14 cellular contexts compared by ENCODE assay signal in the genomic region with DNA sequence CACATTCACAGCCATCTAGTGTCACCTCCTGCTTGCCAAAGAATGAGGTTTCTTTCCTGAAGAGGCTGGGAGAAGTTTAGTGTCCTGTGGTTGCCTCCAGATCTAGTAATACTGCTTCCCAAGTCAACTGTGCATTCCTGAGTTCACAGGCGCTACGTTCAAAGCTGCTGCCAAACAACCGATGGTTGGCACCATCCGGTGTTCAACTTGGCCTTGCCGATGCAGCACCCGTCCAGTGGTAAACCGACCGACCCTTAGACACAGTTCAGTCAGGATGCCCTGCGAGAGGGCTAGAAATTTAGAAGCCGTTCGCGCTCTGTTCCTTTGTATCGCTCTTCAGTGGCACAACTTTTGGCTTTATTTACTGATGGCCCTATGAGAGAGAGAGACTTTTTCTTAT. TPM values are rescaled to one million over a fixed set of nuclear protein-coding genes. Genes with fewer than 3 reads are reported as not detected.
DNase-seq lines count a peak whose midpoint lies in the region; ATAC-seq and TF ChIP-seq lines count a peak whose summit lies in the region.
"Had no signal": no experiment of that assay in that cellular context is flagged by ENCODE, and none has a peak within 500 bp of the region (broad histone marks: within the 10 kb centered on the region; RNA-seq: fewer than 3 reads in every experiment).

No MANE protein-coding gene starts in this region.

- intact Hi-C loops in left ventricle myocardium superior (cut with micrococcal nuclease) = no loop called here
- intact Hi-C loops in activated T-helper 1 cell treated with anti-CD3 and anti-CD28 coated beads, Interleukin-12 subunit alpha, Interleukin-12 subunit beta, Interleukin-2, Interleukin-4 antibody, amounts not matched to agents 30 ng/mL and 10 ng/mL and 1 ng/mL, durations not matched to agents 14 hours and 24 hours and 36 hours (cut with micrococcal nuclease) = loop anchor here (10.0 kb wide), 1 partner anchor 57 kb away; no protein-coding TSS in a partner anchor
- intact Hi-C loops in mucosa of descending colon (cut with DNase I, micrococcal nuclease) = no loop called here

- no peak overlapping the region for H3K4me3 ChIP-seq in right atrium auricular region
- no peak overlapping the region for H3K4me3 ChIP-seq in mucosa of descending colon

- DNase-seq in left ventricle myocardium superior (no peak), right atrium auricular region (ENCODE audit: low spot score) (no peak), left lobe of liver (ENCODE audit: low spot score) (no peak), mucosa of descending colon (no peak), NAMALWA (ENCODE audit: low spot score) (no peak)
- DNase-seq in activated T-helper 1 cell treated with anti-CD3 and anti-CD28 coated beads, Interleukin-12 subunit alpha, Interleukin-12 subunit beta, Interleukin-2, Interleukin-4 antibody, amounts not matched to agents 30 ng/mL and 10 ng/mL and 1 ng/mL, durations not matched to agents 14 hours and 24 hours and 36 hours (ENCODE audit: low spot score) = no peak
- no peak for DNase-seq in stimulated activated naive B cell treated with anti-CD40 and anti-IgM and Interleukin-4, amounts not matched to agents 10 μg/mL and 1 μg/mL and 100 μg/mL, for 72 hours
- no peak for DNase-seq in activated effector memory CD4-positive, alpha-beta T cell treated with anti-CD3 and anti-CD28 coated beads, Interleukin-2, amount 50 U/mL, for 16 hours
- DNase-seq: BE2C, HFFc6, KBM-7, NCI-H1092, NCI-H748 treated with DMSO at 0.1 percent for 48 hours, PC-3 had no signal

- H3K4me3 Mint-ChIP-seq in activated T-helper 1 cell treated with anti-CD3 and anti-CD28 coated beads, Interleukin-12 subunit alpha, Interleukin-12 subunit beta, Interleukin-2, Interleukin-4 antibody, amounts not matched to agents 30 ng/mL and 10 ng/mL and 1 ng/mL, durations not matched to agents 14 hours and 24 hours and 36 hours = no peak overlapping the region
- no peak overlapping the region for H3K4me3 Mint-ChIP-seq in stimulated activated naive B cell treated with anti-CD40 and anti-IgM and Interleukin-4, amounts not matched to agents 10 μg/mL and 1 μg/mL and 100 μg/mL, for 72 hours
- H3K4me3 Mint-ChIP-seq: HFFc6 had no signal

- H3K27ac ChIP-seq in right atrium auricular region = peak overlapping the region in 1 of 2 donors; percentile 24

- ATAC-seq in left ventricle myocardium superior (peak; percentile 6), left lobe of liver (peak; percentile 35), mucosa of descending colon (no peak)
- no peak for ATAC-seq in stimulated activated naive B cell treated with anti-CD40 and anti-IgM and Interleukin-4, amounts not matched to agents 10 μg/mL and 1 μg/mL and 100 μg/mL, for 72 hours (replicated peaks)
- ATAC-seq: PC-3 had no signal

- peaks cover 0 to 25% of the 10 kb centered on the region in 2 donors for H3K4me1 ChIP-seq in right atrium auricular region
- H3K4me1 ChIP-seq in mucosa of descending colon (ENCODE audit: low read depth) = no peaks in the 10 kb centered on the region
- H3K4me1 ChIP-seq: BE2C had no signal

- peaks cover 14% of the 10 kb centered on the region for H3K4me1 Mint-ChIP-seq in activated T-helper 1 cell treated with anti-CD3 and anti-CD28 coated beads, Interleukin-12 subunit alpha, Interleukin-12 subunit beta, Interleukin-2, Interleukin-4 antibody, amounts not matched to agents 30 ng/mL and 10 ng/mL and 1 ng/mL, durations not matched to agents 14 hours and 24 hours and 36 hours (ENCODE audit: low read depth)
- peaks cover 8 to 17% of the 10 kb centered on the region in 2 donors for H3K4me1 Mint-ChIP-seq in stimulated activated naive B cell treated with anti-CD40 and anti-IgM and Interleukin-4, amounts not matched to agents 10 μg/mL and 1 μg/mL and 100 μg/mL, for 72 hours

- H3K36me3 ChIP-seq in right atrium auricular region (peaks cover 88% of the 10 kb centered on the region), mucosa of descending colon (ENCODE audit: low read depth) (peaks cover 23% of the 10 kb centered on the region)
- H3K36me3 ChIP-seq: BE2C had no signal

- peaks cover 80% of the 10 kb centered on the region for H3K36me3 Mint-ChIP-seq in activated T-helper 1 cell treated with anti-CD3 and anti-CD28 coated beads, Interleukin-12 subunit alpha, Interleukin-12 subunit beta, Interleukin-2, Interleukin-4 antibody, amounts not matched to agents 30 ng/mL and 10 ng/mL and 1 ng/mL, durations not matched to agents 14 hours and 24 hours and 36 hours (ENCODE audit: low read depth)
- H3K36me3 Mint-ChIP-seq in stimulated activated naive B cell treated with anti-CD40 and anti-IgM and Interleukin-4, amounts not matched to agents 10 μg/mL and 1 μg/mL and 100 μg/mL, for 72 hours = peaks cover 44 to 68% of the 10 kb centered on the region in 2 donors

- TF ChIP-seq CTCF in right atrium auricular region (IDR thresholded peaks at IDR 0.05) (no peak), mucosa of descending colon (IDR thresholded peaks at IDR 0.05) (no peak)

- H3K27me3 ChIP-seq in right atrium auricular region = no peaks in the 10 kb centered on the region
- H3K27me3 ChIP-seq: BE2C had no signal

- H3K9me3 ChIP-seq in right atrium auricular region (no peaks in the 10 kb centered on the region), mucosa of descending colon (no peaks in the 10 kb centered on the region)
- H3K9me3 ChIP-seq: BE2C had no signal

- H3K27me3 Mint-ChIP-seq in activated T-helper 1 cell treated with anti-CD3 and anti-CD28 coated beads, Interleukin-12 subunit alpha, Interleukin-12 subunit beta, Interleukin-2, Interleukin-4 antibody, amounts not matched to agents 30 ng/mL and 10 ng/mL and 1 ng/mL, durations not matched to agents 14 hours and 24 hours and 36 hours (ENCODE audit: insufficient read depth) = no peaks in the 10 kb centered on the region
- H3K27me3 Mint-ChIP-seq in stimulated activated naive B cell treated with anti-CD40 and anti-IgM and Interleukin-4, amounts not matched to agents 10 μg/mL and 1 μg/mL and 100 μg/mL, for 72 hours = no peaks in the 10 kb centered on the region

- H3K27ac Mint-ChIP-seq in activated T-helper 1 cell treated with anti-CD3 and anti-CD28 coated beads, Interleukin-12 subunit alpha, Interleukin-12 subunit beta, Interleukin-2, Interleukin-4 antibody, amounts not matched to agents 30 ng/mL and 10 ng/mL and 1 ng/mL, durations not matched to agents 14 hours and 24 hours and 36 hours = peak overlapping the region; percentile 1
- H3K27ac Mint-ChIP-seq in stimulated activated naive B cell treated with anti-CD40 and anti-IgM and Interleukin-4, amounts not matched to agents 10 μg/mL and 1 μg/mL and 100 μg/mL, for 72 hours = peak overlapping the region; percentile 84
- H3K27ac Mint-ChIP-seq: HFFc6 had no signal

- H3K9me3 Mint-ChIP-seq in activated T-helper 1 cell treated with anti-CD3 and anti-CD28 coated beads, Interleukin-12 subunit alpha, Interleukin-12 subunit beta, Interleukin-2, Interleukin-4 antibody, amounts not matched to agents 30 ng/mL and 10 ng/mL and 1 ng/mL, durations not matched to agents 14 hours and 24 hours and 36 hours = no peaks in the 10 kb centered on the region
- H3K9me3 Mint-ChIP-seq in stimulated activated naive B cell treated with anti-CD40 and anti-IgM and Interleukin-4, amounts not matched to agents 10 μg/mL and 1 μg/mL and 100 μg/mL, for 72 hours = no peaks in the 10 kb centered on the region
- H3K9me3 Mint-ChIP-seq: HFFc6 had no signal

RNA-seq across cellular contexts. Expression of gene RMC1, which starts 28.6 kb away (rescaled TPM):
- total RNA-seq in left ventricle myocardium superior = 12.6 TPM
- 10 to 100 TPM; 17.2 TPM for total RNA-seq in right atrium auricular region
- total RNA-seq in activated T-helper 1 cell treated with anti-CD3 and anti-CD28 coated beads, Interleukin-12 subunit alpha, Interleukin-12 subunit beta, Interleukin-2, Interleukin-4 antibody, amounts not matched to agents 30 ng/mL and 10 ng/mL and 1 ng/mL, durations not matched to agents 14 hours and 24 hours and 36 hours = 56.3 and 56.7 TPM in 2 replicates
- total RNA-seq in left lobe of liver = 18.0 TPM
- 10 to 100 TPM; 30.4 to 33.5 (median 30.5) TPM for total RNA-seq in mucosa of descending colon

RNA-seq across cellular contexts. Expression of gene NPC1, which starts 54.4 kb away (rescaled TPM):
- total RNA-seq in left ventricle myocardium superior (13.3 TPM), right atrium auricular region (10 to 100 TPM; 16.2 to 26.4 TPM), left lobe of liver (13.3 TPM), mucosa of descending colon (10 to 100 TPM; 35.5 to 51.0 (median 41.2) TPM)
- total RNA-seq in activated T-helper 1 cell treated with anti-CD3 and anti-CD28 coated beads, Interleukin-12 subunit alpha, Interleukin-12 subunit beta, Interleukin-2, Interleukin-4 antibody, amounts not matched to agents 30 ng/mL and 10 ng/mL and 1 ng/mL, durations not matched to agents 14 hours and 24 hours and 36 hours = 30.1 and 30.2 TPM in 2 replicates

Comparison
In these comparisons a context has a peak if more than half of its experiments do, and no peak if none do; other contexts are left out.
1. ATAC-seq: peak in left ventricle myocardium superior (single experiment) and left lobe of liver (single experiment); none in stimulated activated naive B cell treated with anti-CD40 and anti-IgM and Interleukin-4, amounts not matched to agents 10 μg/mL and 1 μg/mL and 100 μg/mL, for 72 hours (0 of 2) and mucosa of descending colon (single experiment).